In genomic region chr15:81085898-81086297, GRCh38 we compare ENCODE assay signal across 2 cellular contexts.
A peak's percentile ranks its signal among the peaks of the same experiment; 100 is the strongest.
TF ChIP-seq lines count a peak whose summit lies in the region.

No MANE protein-coding gene starts in this region.

TF ChIP-seq in K562, 482 proteins besides CTCF, POLR2A, EP300 and RAD21:
- TF ChIP-seq NFXL1 (CRISPR knock-in tag; IDR thresholded peaks at IDR 0.05) (no peak), ZNF133 (CRISPR knock-in tag; IDR thresholded peaks at IDR 0.05) (no peak), ZBTB1 (CRISPR knock-in tag; IDR thresholded peaks at IDR 0.05; ENCODE audit: borderline replicate concordance, low read depth) (no peak), ZNF3 (CRISPR knock-in tag; IDR thresholded peaks at IDR 0.05) (no peak), TFAM (CRISPR knock-in tag; conservative IDR thresholded peaks at IDR 0.05) (no peak), ATF7 (IDR thresholded peaks at IDR 0.05) (no peak), NFRKB (IDR thresholded peaks at IDR 0.05; ENCODE audit: low read depth) (0 out of 2 replicates have a peak, but pooled peaks have one; percentile 12)
TF ChIP-seq in K562: peak in this region for 1.

TF ChIP-seq in HepG2, 621 proteins besides CTCF, POLR2A, EP300 and RAD21:
- TF ChIP-seq ZNF777 (CRISPR knock-in tag; IDR thresholded peaks at IDR 0.05), result no peak
